Comparison of ENCODE assay signal across 28 cellular contexts in genomic region chr3:122943828-122944190, GRCh38.
"Had no signal": no experiment of that assay in that cellular context is flagged by ENCODE, and none has a peak within 500 bp of the region (broad histone marks: within the 10 kb centered on the region; RNA-seq: fewer than 3 reads in every experiment).

No MANE protein-coding gene starts in this region.

- H3K4me2 ChIP-seq: smooth muscle cell had no signal

- DNase-seq: activated B cell treated with CpG ODN at 0.5 μM for 24 hours; activated CD4-positive, alpha-beta T cell treated with anti-CD3 and anti-CD28 coated beads for 36 hours; activated naive CD4-positive, alpha-beta T cell; activated T-cell treated with anti-CD3 and anti-CD28 coated beads for 4 hours; activated T-cell treated with anti-CD3 and anti-CD28 coated beads, Interleukin-2, amount 50 U/mL, for 72 hours; cerebellar nuclear complex; dorsolateral prefrontal cortex; effector memory CD4-positive, alpha-beta T cell; erythroblast; head of caudate nucleus; hippocampal formation; left colon; naive B cell; psoas muscle; stimulated activated CD4-positive, alpha-beta T cell treated with anti-CD3 and anti-CD28 coated beads, Interleukin-15, amount 100 ng/mL, for 24 hours; stimulated activated CD4-positive, alpha-beta T cell treated with anti-CD3 and anti-CD28 coated beads, Interleukin-2, amount 100 ng/mL, for 24 hours; stomach; T-helper 2 cell; tibial artery had no signal

- ATAC-seq: activated T-cell treated with anti-CD3 and anti-CD28 coated beads, Interleukin-2, amount 50 U/mL, for 72 hours had no signal

- H3K9me3 ChIP-seq: gastroesophageal sphincter, psoas muscle, right atrium auricular region, stomach, tibial artery had no signal

- H3K36me3 Mint-ChIP-seq: activated naive CD4-positive, alpha-beta T cell treated with anti-CD3 and anti-CD28 coated beads, Interleukin-2, amount 50 U/mL, for 72 hours; mesothelial cell of epicardium; naive B cell; stimulated activated naive B cell treated with anti-CD40 and anti-IgM and Interleukin-4, amounts not matched to agents 10 μg/mL and 1 μg/mL and 100 μg/mL, for 72 hours had no signal

- H3K36me3 ChIP-seq: cardiac muscle cell, gastroesophageal sphincter, right atrium auricular region, stomach, tibial artery had no signal

- H3K9ac ChIP-seq: parathyroid adenoma had no signal

- H3K4me1 Mint-ChIP-seq: activated CD4-positive, alpha-beta T cell treated with anti-CD3 and anti-CD28 coated beads for 36 hours had no signal

- H3K27ac Mint-ChIP-seq: activated B cell treated with CpG ODN at 0.5 μM for 24 hours; activated CD4-positive, alpha-beta T cell treated with anti-CD3 and anti-CD28 coated beads for 36 hours; activated naive CD4-positive, alpha-beta T cell treated with anti-CD3 and anti-CD28 coated beads, Interleukin-2, amount 50 U/mL, for 72 hours; activated T-cell treated with anti-CD3 and anti-CD28 coated beads, Interleukin-2, amount 50 U/mL, for 72 hours; mesothelial cell of epicardium; stimulated activated naive B cell treated with anti-CD40 and anti-IgM and Interleukin-4, amounts not matched to agents 10 μg/mL and 1 μg/mL and 100 μg/mL, for 72 hours had no signal

- H3K79me2 ChIP-seq: parathyroid adenoma had no signal

- H3K4me3 Mint-ChIP-seq: activated B cell treated with CpG ODN at 0.5 μM for 24 hours; activated CD4-positive, alpha-beta T cell treated with anti-CD3 and anti-CD28 coated beads for 36 hours; activated T-cell treated with anti-CD3 and anti-CD28 coated beads, Interleukin-2, amount 50 U/mL, for 72 hours; mesothelial cell of epicardium had no signal

- H3K27me3 ChIP-seq: cardiac muscle cell, dorsolateral prefrontal cortex, gastroesophageal sphincter, right atrium auricular region, stomach, tibial artery had no signal

- H3K4me1 ChIP-seq: parathyroid adenoma, psoas muscle had no signal

- H3K9me3 Mint-ChIP-seq: activated B cell treated with CpG ODN at 0.5 μM for 24 hours; activated naive CD4-positive, alpha-beta T cell treated with anti-CD3 and anti-CD28 coated beads, Interleukin-2, amount 50 U/mL, for 72 hours; activated T-cell treated with anti-CD3 and anti-CD28 coated beads, Interleukin-2, amount 50 U/mL, for 72 hours; mesothelial cell of epicardium; naive B cell; stimulated activated naive B cell treated with anti-CD40 and anti-IgM and Interleukin-4, amounts not matched to agents 10 μg/mL and 1 μg/mL and 100 μg/mL, for 72 hours had no signal

- H2AFZ ChIP-seq: parathyroid adenoma had no signal

- H3K4me3 ChIP-seq: cardiac muscle cell, coronary artery, dorsolateral prefrontal cortex, gastroesophageal sphincter, psoas muscle, right atrium auricular region, smooth muscle cell, stomach, tibial artery had no signal

- H3K27ac ChIP-seq: cardiac muscle cell, dorsolateral prefrontal cortex, gastroesophageal sphincter, parathyroid adenoma, psoas muscle, right atrium auricular region, stomach had no signal

- H3K27me3 Mint-ChIP-seq: activated B cell treated with CpG ODN at 0.5 μM for 24 hours; naive B cell; stimulated activated naive B cell treated with anti-CD40 and anti-IgM and Interleukin-4, amounts not matched to agents 10 μg/mL and 1 μg/mL and 100 μg/mL, for 72 hours had no signal
